Comparison of ENCODE assay signal across 8 cellular contexts in the genomic region with DNA sequence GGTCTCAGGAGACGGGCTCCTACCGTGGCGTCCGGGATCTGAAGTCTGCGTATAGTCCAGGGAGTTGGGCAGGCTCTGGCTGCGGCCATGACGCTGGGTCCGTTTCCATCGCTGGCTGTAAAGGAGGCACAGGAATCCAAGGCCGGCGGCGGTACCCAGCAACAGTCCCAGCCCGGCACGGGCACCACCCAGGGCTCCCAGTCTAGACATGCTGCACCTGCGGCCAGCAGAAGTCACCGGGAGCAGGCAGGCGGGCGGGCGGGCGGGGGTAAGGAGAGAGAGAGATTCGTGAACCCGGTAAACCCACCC. TPM values are rescaled to one million over a fixed set of nuclear protein-coding genes. Genes with fewer than 3 reads are reported as not detected.
DNase-seq lines count a peak whose midpoint lies in the region; ATAC-seq, FAIRE-seq and TF ChIP-seq lines count a peak whose summit lies in the region.

No MANE protein-coding gene starts in this region.

- H3K27ac ChIP-seq in HUES6 (ENCODE audit: low read depth, low read length) (no peak overlapping the region), small intestine (ENCODE audit: low read depth in 1 of 2, low read length in 1 of 2) (peak overlapping the region; percentile 90)

- H3K4me1 ChIP-seq in HUES6 (ENCODE audit: control insufficient read depth, insufficient read depth, low read length) (peaks cover 6% of the 10 kb centered on the region; the same call in 1 of the 2 replicates), small intestine (ENCODE audit: control insufficient read depth in 2 of 2, insufficient read depth in 1 of 2, low read depth in 1 of 2, low read length in 1 of 2) (peaks cover 2 to 10% of the 10 kb centered on the region in 2 donors)

- peak; percentile 1 for ATAC-seq in GM18502 (IDR thresholded peaks at IDR 0.05; ENCODE audit: poor library complexity, unreplicated experiment)
- ATAC-seq in activated naive CD8-positive, alpha-beta T cell treated with anti-CD3 and anti-CD28 coated beads, Interleukin-2, amount 10 ng/mL, durations not matched to agents 7 days and 5 days (ENCODE audit: low read depth) = peak; percentile 4

- POLR2A ChIA-PET in activated naive CD8-positive, alpha-beta T cell treated with anti-CD3 and anti-CD28 coated beads, Interleukin-2, amount 10 ng/mL, durations not matched to agents 7 days and 5 days (lab: Charles Lee) = interaction anchor here (1.1 to 3.1 kb wide), 3 partner anchors 10 to 60 kb away, joined by 5 to 15 read pairs (median 11); a partner anchor contains a TSS
- POLR2A ChIA-PET in HEK293T (lab: Yijun Ruan, JAX) = no interaction called here

- H3K9me3 ChIP-seq in HUES6 (ENCODE audit: control insufficient read depth, insufficient read depth, low read depth, low read length) = no peaks in the 10 kb centered on the region
- H3K9me3 ChIP-seq in small intestine (ENCODE audit: control insufficient read depth, low read depth) = no peaks in the 10 kb centered on the region

- H3K9me3 Mint-ChIP-seq in activated naive CD8-positive, alpha-beta T cell treated with anti-CD3 and anti-CD28 coated beads, Interleukin-2, amount 10 ng/mL, durations not matched to agents 7 days and 5 days = no peaks in the 10 kb centered on the region

- 0 to 1% (median 1%) methylated on average over 22 of the region's 22 CpGs for WGBS in small intestine, 3 donors

- peaks cover 35% of the 10 kb centered on the region for H3K4me1 Mint-ChIP-seq in activated naive CD8-positive, alpha-beta T cell treated with anti-CD3 and anti-CD28 coated beads, Interleukin-2, amount 10 ng/mL, durations not matched to agents 7 days and 5 days

- CTCF ChIA-PET in HEK293T (lab: Yijun Ruan, JAX) = no interaction called here

- FAIRE-seq in small intestine (lab: Jason Lieb, UNC) = no peak

- H3K36me3 Mint-ChIP-seq in activated naive CD8-positive, alpha-beta T cell treated with anti-CD3 and anti-CD28 coated beads, Interleukin-2, amount 10 ng/mL, durations not matched to agents 7 days and 5 days = peaks cover 7% of the 10 kb centered on the region

- H3K9ac ChIP-seq in HUES6 (ENCODE audit: low read length) = peak overlapping the region; percentile 80

- peak overlapping the region; percentile 82 for H3K4me3 Mint-ChIP-seq in activated naive CD8-positive, alpha-beta T cell treated with anti-CD3 and anti-CD28 coated beads, Interleukin-2, amount 10 ng/mL, durations not matched to agents 7 days and 5 days

- DNase-seq in activated naive CD8-positive, alpha-beta T cell treated with anti-CD3 and anti-CD28 coated beads, Interleukin-2, amount 10 ng/mL, durations not matched to agents 7 days and 5 days = peak; percentile 51
- DNase-seq in small intestine = peak; percentile 43
- DNase-seq in HEK293T (ENCODE audit: extremely low spot score) = no peak
- DNase-seq in putamen (ENCODE audit: low spot score) = no peak
- no peak for DNase-seq in LoVo (ENCODE audit: low spot score)

- H3K27me3 Mint-ChIP-seq in activated naive CD8-positive, alpha-beta T cell treated with anti-CD3 and anti-CD28 coated beads, Interleukin-2, amount 10 ng/mL, durations not matched to agents 7 days and 5 days = peaks cover 3% of the 10 kb centered on the region

- no peaks in the 10 kb centered on the region for H3K27me3 ChIP-seq in HUES6 (ENCODE audit: control insufficient read depth, insufficient read depth, low read length)
- H3K27me3 ChIP-seq in small intestine (ENCODE audit: control insufficient read depth in 2 of 2, insufficient read depth in 2 of 2, low read length in 2 of 2) = no peaks in the 10 kb centered on the region

- H3K27ac Mint-ChIP-seq in activated naive CD8-positive, alpha-beta T cell treated with anti-CD3 and anti-CD28 coated beads, Interleukin-2, amount 10 ng/mL, durations not matched to agents 7 days and 5 days = peak overlapping the region; percentile 98

- H3K4me3 ChIP-seq in HUES6 (ENCODE audit: low read depth, low read length) = peak overlapping the region; percentile 98
- peak overlapping the region; percentile 91 for H3K4me3 ChIP-seq in iPS-11a (ENCODE audit: low read depth, low read length)
- peak overlapping the region; percentile 82 to 98 for H3K4me3 ChIP-seq in small intestine (ENCODE audit: low read depth in 1 of 2, low read length in 2 of 2)

- peaks cover 21% of the 10 kb centered on the region for H3K36me3 ChIP-seq in HUES6 (ENCODE audit: control insufficient read depth, insufficient read depth, low read length)
- H3K36me3 ChIP-seq in small intestine (ENCODE audit: control insufficient read depth in 2 of 2, insufficient read depth in 2 of 2, low read length in 2 of 2) = peaks cover 2% of the 10 kb centered on the region in 2 donors

TF ChIP-seq in HEK293T, 16 proteins besides CTCF, POLR2A, EP300 and RAD21:
- TF ChIP-seq HDGF (IDR thresholded peaks at IDR 0.05; ENCODE audit: borderline replicate concordance) (no peak), FOXK2 (IDR thresholded peaks at IDR 0.05) (no peak), NFRKB (IDR thresholded peaks at IDR 0.05) (no peak), ELF4 (IDR thresholded peaks at IDR 0.05) (no peak), CTBP1 (IDR thresholded peaks at IDR 0.05; ENCODE audit: borderline replicate concordance) (no peak)

RNA-seq across cellular contexts. Expression of a gene that starts 0.5 kb away (rescaled TPM):
- 10 to 100 TPM; 32.5 to 36.4 TPM for total RNA-seq in activated naive CD8-positive, alpha-beta T cell treated with anti-CD3 and anti-CD28 coated beads, Interleukin-2, amount 10 ng/mL, durations not matched to agents 7 days and 5 days
- polyA plus RNA-seq in small intestine = 10 to 100 TPM; 36.6 to 80.8 (median 68.7) TPM

RNA-seq across cellular contexts. Expression of a gene that starts 9.3 kb away (rescaled TPM):
- 10 to 100 TPM; 58.2 to 61.5 TPM for total RNA-seq in activated naive CD8-positive, alpha-beta T cell treated with anti-CD3 and anti-CD28 coated beads, Interleukin-2, amount 10 ng/mL, durations not matched to agents 7 days and 5 days
- polyA plus RNA-seq in small intestine = 100 to 1,000 TPM in 2 of 3 donors, 10 to 100 TPM in 1; 96.7 to 150 (median 145) TPM

RNA-seq across cellular contexts. Expression of a gene that starts 15.3 kb away (rescaled TPM):
- total RNA-seq in activated naive CD8-positive, alpha-beta T cell treated with anti-CD3 and anti-CD28 coated beads, Interleukin-2, amount 10 ng/mL, durations not matched to agents 7 days and 5 days = 1 to 10 TPM; 2.4 TPM
- under 1 TPM in 2 of 3 donors, not detected in 1; 0.88 to 0.89 TPM for polyA plus RNA-seq in small intestine

RNA-seq across cellular contexts. Expression of a gene that starts 52.4 kb away (rescaled TPM):
- total RNA-seq in activated naive CD8-positive, alpha-beta T cell treated with anti-CD3 and anti-CD28 coated beads, Interleukin-2, amount 10 ng/mL, durations not matched to agents 7 days and 5 days = 10 to 100 TPM; 30.1 to 31.7 TPM
- polyA plus RNA-seq in small intestine = 10 to 100 TPM; 28.8 to 94.6 (median 59.4) TPM

RNA-seq across cellular contexts. Expression of a gene that starts 52.7 kb away (rescaled TPM):
- total RNA-seq in activated naive CD8-positive, alpha-beta T cell treated with anti-CD3 and anti-CD28 coated beads, Interleukin-2, amount 10 ng/mL, durations not matched to agents 7 days and 5 days = 10 to 100 TPM; 45.6 to 47.2 TPM
- 10 to 100 TPM; 54.5 to 95.9 (median 63.8) TPM for polyA plus RNA-seq in small intestine

Comparison
In these comparisons a context has a peak if more than half of its experiments do, and no peak if none do; other contexts are left out.
1. DNase-seq: peak in activated naive CD8-positive, alpha-beta T cell treated with anti-CD3 and anti-CD28 coated beads, Interleukin-2, amount 10 ng/mL, durations not matched to agents 7 days and 5 days (single experiment) and small intestine (single experiment); none in HEK293T (single experiment), putamen (single experiment) and LoVo (single experiment).
2. Peak in every context shown above with its lines, with median percentiles within 50 percentile points of each other: H3K4me3 ChIP-seq.